In the genomic region with DNA sequence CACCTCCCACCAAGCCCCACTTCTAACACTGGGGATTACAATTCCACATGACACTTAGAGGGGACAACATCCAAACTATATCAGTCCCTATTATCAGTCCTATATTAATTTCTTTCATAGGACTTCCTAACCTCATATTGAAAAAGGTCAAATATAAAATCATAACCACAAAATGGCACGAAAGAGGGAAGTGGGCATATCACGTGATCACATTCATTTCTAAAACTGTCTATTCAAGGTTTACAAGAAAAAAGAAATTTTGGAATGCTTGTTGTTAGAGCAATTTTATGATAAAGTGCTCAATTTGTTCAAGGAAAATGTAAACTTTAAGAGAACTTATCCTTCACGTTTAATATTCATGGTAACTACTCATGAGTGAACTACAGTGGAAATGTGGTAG, we compare ENCODE assay signal across 28 cellular contexts.
"Had no signal": no experiment of that assay in that cellular context is flagged by ENCODE, and none has a peak within 500 bp of the region (broad histone marks: within the 10 kb centered on the region; RNA-seq: fewer than 3 reads in every experiment).

No MANE protein-coding gene starts in this region.

- H3K9ac ChIP-seq: KMS-11 had no signal

- H3K4me3 Mint-ChIP-seq: activated CD4-positive, alpha-beta memory T cell treated with anti-CD3 and anti-CD28 coated beads for 36 hours; activated CD4-positive, alpha-beta T cell treated with anti-CD3 and anti-CD28 coated beads, Interleukin-2, amount 10 ng/mL, durations not matched to agents 7 days and 5 days; activated naive CD8-positive, alpha-beta T cell; activated T-cell treated with anti-CD3 and anti-CD28 coated beads, Interleukin-2, amount 50 U/mL, for 4 hours had no signal

- ATAC-seq: activated T-cell treated with anti-CD3 and anti-CD28 coated beads, Interleukin-2, amount 50 U/mL, for 4 hours; Panc1; Right ventricle myocardium inferior had no signal

- DNase-seq: activated CD4-positive, alpha-beta memory T cell treated with anti-CD3 and anti-CD28 coated beads for 36 hours; activated CD4-positive, alpha-beta T cell treated with anti-CD3 and anti-CD28 coated beads, Interleukin-2, amount 10 ng/mL, durations not matched to agents 7 days and 5 days; activated CD4-positive, CD25-positive, alpha-beta regulatory T cell; activated CD8-positive, alpha-beta memory T cell treated with anti-CD3 and anti-CD28 coated beads for 24 hours; activated effector memory CD4-positive, alpha-beta T cell treated with anti-CD3 and anti-CD28 coated beads, Interleukin-2, amount 50 U/mL, for 16 hours; activated naive CD4-positive, alpha-beta T cell treated with Interleukin-2 at 50 U/mL for 16 hours; activated T-cell treated with anti-CD3 and anti-CD28 coated beads, Interleukin-2, amount 50 U/mL, for 4 hours; amygdala; brain microvascular endothelial cell; MG63; NCI-H1092; NCI-H1417; NCI-H1694 treated with DMSO at 0.1 percent for 48 hours; NCI-H2029 treated with DMSO at 0.1 percent for 48 hours; NCI-H345; NCI-H510A; NCI-H526 treated with DMSO at 0.1 percent for 48 hours; NCI-H82; RPMI8226; T-helper 1 cell had no signal

- H3K27ac ChIP-seq: brain microvascular endothelial cell, cardiac muscle cell, KMS-11, SK-N-MC, VCaP had no signal

- H3K27ac Mint-ChIP-seq: activated CD4-positive, alpha-beta memory T cell treated with anti-CD3 and anti-CD28 coated beads for 36 hours; activated CD4-positive, alpha-beta T cell treated with anti-CD3 and anti-CD28 coated beads, Interleukin-2, amount 10 ng/mL, durations not matched to agents 7 days and 5 days; activated naive CD8-positive, alpha-beta T cell had no signal

- H3K36me3 ChIP-seq: brain microvascular endothelial cell, cardiac muscle cell, MG63 had no signal

- H3K4me3 ChIP-seq: cardiac muscle cell, MG63, SK-N-MC had no signal

- H3K27me3 ChIP-seq: brain microvascular endothelial cell, cardiac muscle cell, MG63 had no signal

- H3K4me2 ChIP-seq: KMS-11 had no signal

- FAIRE-seq: astrocyte had no signal

- H3K9me3 ChIP-seq: MG63 had no signal

- H3K27me3 Mint-ChIP-seq: activated CD4-positive, alpha-beta memory T cell treated with anti-CD3 and anti-CD28 coated beads for 36 hours had no signal
